In genomic region chr11:64865286-64866172, GRCh38 we compare ENCODE assay signal across 1 cellular context.
TF ChIP-seq lines count a peak whose summit lies in the region.

No MANE protein-coding gene starts in this region.

TF ChIP-seq in K562, 482 proteins besides CTCF, POLR2A, EP300 and RAD21:
- TF ChIP-seq FOXA3 (CRISPR knock-in tag; conservative IDR thresholded peaks at IDR 0.05 in 1 of 2, IDR thresholded peaks at IDR 0.05 in 1 of 2) (no peak), ZNF696 (CRISPR knock-in tag; conservative IDR thresholded peaks at IDR 0.05) (no peak), FOXP1 (CRISPR knock-in tag; IDR thresholded peaks at IDR 0.05) (no peak), ZNF512 (tag; IDR thresholded peaks at IDR 0.05) (no peak), TCF7L2 (IDR thresholded peaks at IDR 0.05; ENCODE audit: low read depth, low read length) (no peak), ARID4B (CRISPR knock-in tag; IDR thresholded peaks at IDR 0.05) (no peak), ZNF592 (IDR thresholded peaks at IDR 0.05) (0 out of 2 replicates have a peak, but pooled peaks have one; percentile 7), ZNF12 (CRISPR knock-in tag; IDR thresholded peaks at IDR 0.05) (no peak), SPI1 (IDR thresholded peaks at IDR 0.05; ENCODE audit: borderline replicate concordance, low read depth, low read length) (no peak), KAT8 (IDR thresholded peaks at IDR 0.05; ENCODE audit: low read depth) (no peak), ZNF124 (CRISPR knock-in tag; IDR thresholded peaks at IDR 0.05) (no peak), GABPB2 (CRISPR knock-in tag; conservative IDR thresholded peaks at IDR 0.05) (no peak), HDGF (IDR thresholded peaks at IDR 0.05) (no peak), LCOR (CRISPR knock-in tag; IDR thresholded peaks at IDR 0.05) (no peak), ZNF764 (CRISPR knock-in tag; IDR thresholded peaks at IDR 0.05; ENCODE audit: low read depth) (peak; percentile 73; the same call in 1 of the 2 replicates), THRB (CRISPR knock-in tag; conservative IDR thresholded peaks at IDR 0.05) (no peak), LEF1 (IDR thresholded peaks at IDR 0.05) (no peak), HNRNPUL1 (IDR thresholded peaks at IDR 0.05; ENCODE audit: low read length) (no peak), ATF3 (IDR thresholded peaks at IDR 0.05) (peak; percentile 41; the same call in 1 of the 2 replicates), ATF3 (CRISPR knock-in tag; conservative IDR thresholded peaks at IDR 0.05) (no peak), ZNF253 (CRISPR knock-in tag; conservative IDR thresholded peaks at IDR 0.05) (no peak), RFX5 (IDR thresholded peaks at IDR 0.05; ENCODE audit: low read depth, low read length) (no peak), EWSR1 (IDR thresholded peaks at IDR 0.05; ENCODE audit: borderline replicate concordance, low read depth, partially characterized antibody) (no peak), ZNF511 (CRISPR knock-in tag; IDR thresholded peaks at IDR 0.05) (no peak)
TF ChIP-seq in K562: peak in this region for 3.
